23 cellular contexts compared by ENCODE assay signal in the genomic region with DNA sequence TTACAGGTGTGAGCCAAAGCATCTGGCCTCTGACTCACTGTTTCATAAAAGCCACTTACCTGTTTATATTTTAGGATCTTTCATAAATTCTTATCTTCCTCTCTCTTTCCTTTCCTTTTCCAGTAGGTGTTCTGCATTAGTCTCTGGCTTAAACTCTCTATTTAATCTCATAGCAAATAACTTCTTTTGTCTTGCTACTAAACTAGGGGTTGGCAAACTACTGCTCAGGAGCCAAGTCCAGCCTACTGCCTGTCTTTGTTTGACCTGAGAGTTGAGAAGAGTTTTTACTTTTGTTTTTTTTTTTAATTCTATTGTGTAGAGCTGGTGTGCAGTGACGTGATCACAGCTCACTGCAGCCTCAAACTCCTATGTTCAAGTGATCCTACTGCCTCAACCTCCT.
"Had no signal": no experiment of that assay in that cellular context is flagged by ENCODE, and none has a peak within 500 bp of the region (broad histone marks: within the 10 kb centered on the region; RNA-seq: fewer than 3 reads in every experiment).

No MANE protein-coding gene starts in this region.

- H3K36me3 ChIP-seq: ascending aorta, colonic mucosa, gastroesophageal sphincter, heart left ventricle, left ventricle myocardium inferior, right atrium auricular region, tibial nerve, WERI-Rb-1 had no signal

- H3K27ac Mint-ChIP-seq: activated T-cell treated with anti-CD3 and anti-CD28 coated beads, Interleukin-2, amount 50 U/mL, for 72 hours; progenitor cell of endocrine pancreas; T-helper 1 cell treated with Interleukin-12 subunit alpha and Interleukin-12 subunit beta and Interleukin-4 antibody, amounts not matched to agents 30 μg/mL and 1 μg/mL, for 36 hours had no signal

- ATAC-seq: activated T-cell treated with anti-CD3 and anti-CD28 coated beads, Interleukin-2, amount 50 U/mL, for 72 hours; gastroesophageal sphincter; heart left ventricle had no signal

- DNase-seq: activated CD4-positive, alpha-beta T cell treated with anti-CD3 and anti-CD28 coated beads for 1 hour; activated CD8-positive, alpha-beta memory T cell treated with anti-CD3 and anti-CD28 coated beads for 24 hours; activated CD8-positive, alpha-beta memory T cell treated with anti-CD3 and anti-CD28 coated beads, Interleukin-2, amount 50 U/mL, for 48 hours; activated effector memory CD4-positive, alpha-beta T cell treated with anti-CD3 and anti-CD28 coated beads, Interleukin-2, amount 50 U/mL, for 16 hours; activated T-cell treated with anti-CD3 and anti-CD28 coated beads, Interleukin-2, amount 50 U/mL, for 72 hours; colonic mucosa; heart left ventricle; left ventricle myocardium inferior; mammary epithelial cell; midbrain; stimulated activated CD4-positive, alpha-beta T cell treated with anti-CD3 and anti-CD28 coated beads, Interleukin-12 subunit alpha, Interleukin-12 subunit beta, amount 100 ng/mL, for 4 hours; stimulated activated CD4-positive, alpha-beta T cell treated with anti-CD3 and anti-CD28 coated beads, Interleukin-1b, Interleukin-23, amount 100 ng/mL, for 48 hours; stimulated activated CD8-positive, alpha-beta memory T cell treated with anti-CD3 and anti-CD28 coated beads, Interleukin-4, amount 100 ng/mL, for 48 hours; stimulated activated naive CD4-positive, alpha-beta T cell; WERI-Rb-1 had no signal

- H3K4me1 Mint-ChIP-seq: neural crest cell had no signal

- H3K27me3 Mint-ChIP-seq: central memory CD8-positive, alpha-beta T cell; progenitor cell of endocrine pancreas had no signal

- H3K4me1 ChIP-seq: colonic mucosa had no signal

- H3K4me3 ChIP-seq: ascending aorta, colonic mucosa, gastroesophageal sphincter, heart left ventricle, left ventricle myocardium inferior, right atrium auricular region, tibial nerve had no signal

- H3K9me3 ChIP-seq: ascending aorta, colonic mucosa, gastroesophageal sphincter, heart left ventricle, left ventricle myocardium inferior, right atrium auricular region, tibial nerve had no signal

- H3K9me3 Mint-ChIP-seq: central memory CD8-positive, alpha-beta T cell; neural crest cell had no signal

- H3K4me3 Mint-ChIP-seq: central memory CD8-positive, alpha-beta T cell; neural crest cell; T-helper 1 cell treated with Interleukin-12 subunit alpha and Interleukin-12 subunit beta and Interleukin-4 antibody, amounts not matched to agents 30 μg/mL and 1 μg/mL, for 36 hours had no signal
